In genomic region chr12:32891526-32891925, GRCh38 we compare ENCODE assay signal across 20 cellular contexts. TPM values are rescaled to one million over a fixed set of nuclear protein-coding genes. Genes with fewer than 3 reads are reported as not detected.
A peak's percentile ranks its signal among the peaks of the same experiment; 100 is the strongest.
DNase-seq lines count a peak whose midpoint lies in the region; ATAC-seq and TF ChIP-seq lines count a peak whose summit lies in the region.
"Had no signal": no experiment of that assay in that cellular context is flagged by ENCODE, and none has a peak within 500 bp of the region (broad histone marks: within the 10 kb centered on the region; RNA-seq: fewer than 3 reads in every experiment).

No MANE protein-coding gene starts in this region.

- no peak for TF ChIP-seq CTCF in HCT116 (IDR thresholded peaks at IDR 0.05 in 2 of 3, conservative IDR thresholded peaks at IDR 0.05 in 1 of 3; ENCODE audit: borderline replicate concordance in 1 of 3, insufficient read depth in 1 of 3, low read depth in 2 of 3, low read length in 2 of 3)

- H3K18ac ChIP-seq in trophoblast cell (ENCODE audit: low read length), result no peak overlapping the region

- H3K27ac ChIP-seq in HCT116 (ENCODE audit: low read depth, low read length) (peak overlapping the region; percentile 72; the same call in 1 of the 2 replicates), epithelial cell of prostate (peak overlapping the region; percentile 91), trophoblast cell (ENCODE audit: low read depth, low read length) (peak overlapping the region; percentile 98)
- H3K27ac ChIP-seq: BLaER1 treated with 17β-estradiol and CSF1 and Interleukin-3, amounts not matched to agents 10 nM and 100 nM; skin epidermis; WERI-Rb-1 had no signal

- no peak overlapping the region for H2AK5ac ChIP-seq in trophoblast cell (ENCODE audit: low read length)

- peaks cover 30% of the 10 kb centered on the region for H3K79me1 ChIP-seq in trophoblast cell (ENCODE audit: low read length)

- no peaks in the 10 kb centered on the region for H3K9me3 ChIP-seq in HCT116 (ENCODE audit: control insufficient read depth in 1 of 2, insufficient read depth in 1 of 2, low read depth in 1 of 2, low read length in 2 of 2)
- no peaks in the 10 kb centered on the region for H3K9me3 ChIP-seq in trophoblast cell (ENCODE audit: insufficient read depth, low read depth, low read length)
- H3K9me3 ChIP-seq: BLaER1 treated with 17β-estradiol and CSF1 and Interleukin-3, amounts not matched to agents 10 nM and 100 nM; pancreas had no signal

- H3K4me1 ChIP-seq in HCT116 (ENCODE audit: control insufficient read depth in 1 of 2, insufficient read depth in 2 of 2, low read length in 2 of 2) (peaks cover 38 to 63% of the 10 kb centered on the region in 2 experiments), trophoblast cell (ENCODE audit: control insufficient read depth in 1 of 2, insufficient read depth in 2 of 2, low read length in 2 of 2) (peaks cover 7 to 9% of the 10 kb centered on the region in 2 experiments)

- H3K27ac Mint-ChIP-seq in activated T-cell treated with anti-CD3 and anti-CD28 coated beads, Interleukin-2, amount 50 U/mL, for 72 hours, result no peak overlapping the region
- H3K27ac Mint-ChIP-seq in activated CD8-positive, alpha-beta memory T cell treated with anti-CD3 and anti-CD28 coated beads, Interleukin-2, amount 10 ng/mL, durations not matched to agents 7 days and 5 days, result no peak overlapping the region
- H3K27ac Mint-ChIP-seq: activated CD8-positive, alpha-beta T cell treated with anti-CD3 and anti-CD28 coated beads, Interleukin-2, amount 10 ng/mL, durations not matched to agents 7 days and 5 days; activated naive CD8-positive, alpha-beta T cell treated with anti-CD3 and anti-CD28 coated beads for 36 hours; activated T-helper 1 cell treated with anti-CD3 and anti-CD28 coated beads, Interleukin-12 subunit alpha, Interleukin-12 subunit beta, Interleukin-2, Interleukin-4 antibody, amounts not matched to agents 30 ng/mL and 10 ng/mL and 1 ng/mL, durations not matched to agents 14 hours and 24 hours and 36 hours had no signal

- H3K9me3 Mint-ChIP-seq in activated T-cell treated with anti-CD3 and anti-CD28 coated beads, Interleukin-2, amount 50 U/mL, for 72 hours, result no peaks in the 10 kb centered on the region
- H3K9me3 Mint-ChIP-seq in activated CD8-positive, alpha-beta memory T cell treated with anti-CD3 and anti-CD28 coated beads, Interleukin-2, amount 10 ng/mL, durations not matched to agents 7 days and 5 days (ENCODE audit: low read depth), result no peaks in the 10 kb centered on the region
- H3K9me3 Mint-ChIP-seq: activated naive CD8-positive, alpha-beta T cell treated with anti-CD3 and anti-CD28 coated beads for 36 hours; activated T-helper 1 cell treated with anti-CD3 and anti-CD28 coated beads, Interleukin-12 subunit alpha, Interleukin-12 subunit beta, Interleukin-2, Interleukin-4 antibody, amounts not matched to agents 30 ng/mL and 10 ng/mL and 1 ng/mL, durations not matched to agents 14 hours and 24 hours and 36 hours had no signal

- H3K4me1 Mint-ChIP-seq in activated T-cell treated with anti-CD3 and anti-CD28 coated beads, Interleukin-2, amount 50 U/mL, for 72 hours (ENCODE audit: low read depth), result peaks cover 10% of the 10 kb centered on the region
- peaks cover 8% of the 10 kb centered on the region for H3K4me1 Mint-ChIP-seq in activated CD8-positive, alpha-beta memory T cell treated with anti-CD3 and anti-CD28 coated beads, Interleukin-2, amount 10 ng/mL, durations not matched to agents 7 days and 5 days

- H3K4me2 ChIP-seq in HCT116 (ENCODE audit: low read length) (peak overlapping the region; percentile 83), trophoblast cell (ENCODE audit: low read length) (peak overlapping the region; percentile 46)
- H3K4me2 ChIP-seq: BLaER1 treated with 17β-estradiol and CSF1 and Interleukin-3, amounts not matched to agents 10 nM and 100 nM had no signal

- WGBS in trophoblast cell (ENCODE audit: extremely low coverage, insufficient coverage, insufficient read length), result no CpG with 5 or more reads among the region's 2 CpGs

- H2BK5ac ChIP-seq in trophoblast cell (ENCODE audit: low read depth, low read length, poor library complexity), result no peak overlapping the region

- no peak for TF ChIP-seq POLR2A in HCT116 (IDR thresholded peaks at IDR 0.05; ENCODE audit: borderline replicate concordance, extremely low read depth, insufficient read depth, insufficient read length)

- H3K9ac ChIP-seq in HCT116 (ENCODE audit: low read length) (peak overlapping the region; percentile 47), trophoblast cell (ENCODE audit: low read length) (no peak overlapping the region)
- H3K9ac ChIP-seq: BLaER1 treated with 17β-estradiol and CSF1 and Interleukin-3, amounts not matched to agents 10 nM and 100 nM had no signal

- H3K4me3 ChIP-seq in HCT116 (replicated peaks in 1 of 2; ENCODE audit: low read depth in 1 of 2, low read length in 2 of 2) (peak overlapping the region; percentile 19 to 52; a peak in 3 of 4 replicates), trophoblast cell (ENCODE audit: low read depth, low read length) (no peak overlapping the region)
- H3K4me3 ChIP-seq: BLaER1 treated with 17β-estradiol and CSF1 and Interleukin-3, amounts not matched to agents 10 nM and 100 nM; pancreas; skin epidermis had no signal

- no peak overlapping the region for H4K12ac ChIP-seq in trophoblast cell (ENCODE audit: low read depth, low read length)

- H2BK12ac ChIP-seq in trophoblast cell (ENCODE audit: low read length), result no peak overlapping the region

- no peak overlapping the region for H2BK120ac ChIP-seq in trophoblast cell (ENCODE audit: insufficient read depth, low read length, poor library complexity)

- TF ChIP-seq RAD21 in HCT116 (IDR thresholded peaks at IDR 0.05; ENCODE audit: low read depth), result no peak

- RAD21 ChIA-PET in HCT116 (lab: Charles Lee; ENCODE audit: low non-redundant PET in 1 of 2, low total read pairs in 2 of 2, uncharacterized antibody in 2 of 2, unreplicated experiment in 2 of 2), result no interaction called here

- CTCF ChIA-PET in HCT116 (lab: Charles Lee), result no interaction called here
- CTCF ChIA-PET in activated CD8-positive, alpha-beta memory T cell treated with anti-CD3 and anti-CD28 coated beads, Interleukin-2, amount 10 ng/mL, durations not matched to agents 7 days and 5 days (lab: Charles Lee), result no interaction called here

- H4K20me1 ChIP-seq in HCT116 (ENCODE audit: insufficient read depth), result no peaks in the 10 kb centered on the region
- H4K20me1 ChIP-seq: BLaER1 treated with 17β-estradiol and CSF1 and Interleukin-3, amounts not matched to agents 10 nM and 100 nM had no signal

- H3K23ac ChIP-seq in trophoblast cell (ENCODE audit: low read length), result no peak overlapping the region

- intact Hi-C loops in HCT116 (cut with micrococcal nuclease), result no loop called here

- H3K36me3 ChIP-seq in HCT116 (ENCODE audit: control insufficient read depth in 1 of 2, insufficient read depth in 2 of 2, low read length in 2 of 2) (no peaks in the 10 kb centered on the region), trophoblast cell (ENCODE audit: control insufficient read depth in 1 of 2, insufficient read depth in 2 of 2, low read length in 2 of 2) (peaks cover 2 to 7% of the 10 kb centered on the region in 2 experiments)
- H3K36me3 ChIP-seq: BLaER1 treated with 17β-estradiol and CSF1 and Interleukin-3, amounts not matched to agents 10 nM and 100 nM; pancreas; WERI-Rb-1 had no signal

- H3K9me2 ChIP-seq in HCT116 (ENCODE audit: insufficient read depth), result no peaks in the 10 kb centered on the region

- H3K4me3 Mint-ChIP-seq in activated T-cell treated with anti-CD3 and anti-CD28 coated beads, Interleukin-2, amount 50 U/mL, for 72 hours, result no peak overlapping the region
- H3K4me3 Mint-ChIP-seq in activated CD8-positive, alpha-beta memory T cell treated with anti-CD3 and anti-CD28 coated beads, Interleukin-2, amount 10 ng/mL, durations not matched to agents 7 days and 5 days, result no peak overlapping the region
- H3K4me3 Mint-ChIP-seq: activated CD8-positive, alpha-beta T cell treated with anti-CD3 and anti-CD28 coated beads, Interleukin-2, amount 10 ng/mL, durations not matched to agents 7 days and 5 days; activated naive CD8-positive, alpha-beta T cell treated with anti-CD3 and anti-CD28 coated beads for 36 hours; activated T-helper 1 cell treated with anti-CD3 and anti-CD28 coated beads, Interleukin-12 subunit alpha, Interleukin-12 subunit beta, Interleukin-2, Interleukin-4 antibody, amounts not matched to agents 30 ng/mL and 10 ng/mL and 1 ng/mL, durations not matched to agents 14 hours and 24 hours and 36 hours had no signal

- H3K36me3 Mint-ChIP-seq in activated T-cell treated with anti-CD3 and anti-CD28 coated beads, Interleukin-2, amount 50 U/mL, for 72 hours (ENCODE audit: insufficient read depth in 2 of 2), result no peaks in the 10 kb centered on the region
- no peaks in the 10 kb centered on the region for H3K36me3 Mint-ChIP-seq in activated CD8-positive, alpha-beta memory T cell treated with anti-CD3 and anti-CD28 coated beads, Interleukin-2, amount 10 ng/mL, durations not matched to agents 7 days and 5 days
- H3K36me3 Mint-ChIP-seq: activated naive CD8-positive, alpha-beta T cell treated with anti-CD3 and anti-CD28 coated beads for 36 hours had no signal

- H3K14ac ChIP-seq in trophoblast cell (ENCODE audit: low read length), result no peak overlapping the region

- peaks cover 38% of the 10 kb centered on the region for H3K79me2 ChIP-seq in HCT116 (ENCODE audit: insufficient read depth, low read length)
- H3K79me2 ChIP-seq in trophoblast cell (ENCODE audit: control insufficient read depth, insufficient read depth, low read length, poor library complexity), result peaks cover 19% of the 10 kb centered on the region

- H3K27me3 ChIP-seq in HCT116 (ENCODE audit: insufficient read depth, low read length), result no peaks in the 10 kb centered on the region
- H3K27me3 ChIP-seq in trophoblast cell (ENCODE audit: insufficient read depth, low read length), result no peaks in the 10 kb centered on the region
- H3K27me3 ChIP-seq: pancreas had no signal

- no peak overlapping the region for H2AFZ ChIP-seq in HCT116 (ENCODE audit: low read depth, low read length, poor library complexity, severe bottlenecking)
- no peak overlapping the region for H2AFZ ChIP-seq in trophoblast cell (ENCODE audit: insufficient read depth, low read length, poor library complexity)

- H3K27me3 Mint-ChIP-seq in activated T-cell treated with anti-CD3 and anti-CD28 coated beads, Interleukin-2, amount 50 U/mL, for 72 hours (ENCODE audit: low read depth), result peaks cover 49% of the 10 kb centered on the region
- peaks cover 33% of the 10 kb centered on the region for H3K27me3 Mint-ChIP-seq in activated CD8-positive, alpha-beta memory T cell treated with anti-CD3 and anti-CD28 coated beads, Interleukin-2, amount 10 ng/mL, durations not matched to agents 7 days and 5 days

- POLR2A ChIA-PET in HCT116 (lab: Charles Lee), result no interaction called here

- peak overlapping the region; percentile 52 for H3K4ac ChIP-seq in trophoblast cell (ENCODE audit: low read depth, low read length)

- no peak overlapping the region for H4K91ac ChIP-seq in trophoblast cell (ENCODE audit: low read depth, low read length)

- no TSS peak for BruUV-seq in HCT116 (replicated peaks; lab: Mats Ljungman, UMichigan)

- no peak overlapping the region for H4K8ac ChIP-seq in trophoblast cell (ENCODE audit: low read depth, low read length)

- DNase-seq in HCT116 (ENCODE audit: low read depth, low spot score) (no peak), OCI-M1 (lab: John Stamatoyannopoulos, UW) (peak; percentile 38), epithelial cell of prostate (ENCODE audit: low read depth, low spot score) (no peak), trophoblast cell (peak in 1 of 2 donors; percentile 63)
- DNase-seq in activated T-cell treated with anti-CD3 and anti-CD28 coated beads, Interleukin-2, amount 50 U/mL, for 72 hours, result no peak
- DNase-seq in activated CD8-positive, alpha-beta memory T cell treated with anti-CD3 and anti-CD28 coated beads, Interleukin-2, amount 10 ng/mL, durations not matched to agents 7 days and 5 days, result no peak
- DNase-seq: activated CD8-positive, alpha-beta T cell treated with anti-CD3 and anti-CD28 coated beads, Interleukin-2, amount 10 ng/mL, durations not matched to agents 7 days and 5 days; activated naive CD8-positive, alpha-beta T cell treated with anti-CD3 and anti-CD28 coated beads for 36 hours; effector CD4-positive, alpha-beta T cell; Karpas-422; NCI-H1417 treated with DMSO at 0.1 percent for 48 hours; pancreas; stimulated activated CD4-positive, alpha-beta T cell treated with anti-CD3 and anti-CD28 coated beads, Interleukin-4, amount 100 ng/mL, for 24 hours; WERI-Rb-1 had no signal

- ATAC-seq in HCT116 (no peak), GM21367 (IDR thresholded peaks at IDR 0.05; ENCODE audit: unreplicated experiment) (no peak)
- no peak for ATAC-seq in activated T-cell treated with anti-CD3 and anti-CD28 coated beads, Interleukin-2, amount 50 U/mL, for 72 hours (replicated peaks in 1 of 2)
- ATAC-seq in activated CD8-positive, alpha-beta memory T cell treated with anti-CD3 and anti-CD28 coated beads, Interleukin-2, amount 10 ng/mL, durations not matched to agents 7 days and 5 days, result no peak
- ATAC-seq: activated CD8-positive, alpha-beta T cell treated with anti-CD3 and anti-CD28 coated beads, Interleukin-2, amount 10 ng/mL, durations not matched to agents 7 days and 5 days; pancreas had no signal

RNA-seq across cellular contexts. Expression of gene PKP2, which starts 5.1 kb away (rescaled TPM):
- total RNA-seq in HCT116 (2021; ENCODE audit: unreplicated experiment), result 21.5 TPM
- 10.6 and 12.0 TPM in 2 replicates for polyA plus RNA-seq in HCT116 (2012)
- 144 and 147 TPM in 2 replicates for polyA plus RNA-seq in trophoblast cell (2013)
- under 1 TPM; 0.12 to 0.39 TPM for total RNA-seq in activated T-cell treated with anti-CD3 and anti-CD28 coated beads, Interleukin-2, amount 50 U/mL, for 72 hours
- not detected for total RNA-seq in activated CD8-positive, alpha-beta memory T cell treated with anti-CD3 and anti-CD28 coated beads, Interleukin-2, amount 10 ng/mL, durations not matched to agents 7 days and 5 days
- total RNA-seq: activated CD8-positive, alpha-beta T cell treated with anti-CD3 and anti-CD28 coated beads, Interleukin-2, amount 10 ng/mL, durations not matched to agents 7 days and 5 days; activated T-helper 1 cell treated with anti-CD3 and anti-CD28 coated beads, Interleukin-12 subunit alpha, Interleukin-12 subunit beta, Interleukin-2, Interleukin-4 antibody, amounts not matched to agents 30 ng/mL and 10 ng/mL and 1 ng/mL, durations not matched to agents 14 hours and 24 hours and 36 hours; RPMI7951; T-helper 1 cell treated with Interleukin-12 subunit alpha and Interleukin-12 subunit beta and Interleukin-4 antibody, amounts not matched to agents 30 ng/mL and 1 ng/mL, for 36 hours had no signal

Comparison
In these comparisons a context has a peak if more than half of its experiments do, and no peak if none do; other contexts are left out.
1. RNA of gene PKP2, which starts 5.1 kb away (total RNA-seq): 21.5 TPM in HCT116 (single experiment); 0.12 to 0.39 TPM in activated T-cell treated with anti-CD3 and anti-CD28 coated beads, Interleukin-2, amount 50 U/mL, for 72 hours and not detected in activated CD8-positive, alpha-beta memory T cell treated with anti-CD3 and anti-CD28 coated beads, Interleukin-2, amount 10 ng/mL, durations not matched to agents 7 days and 5 days; every median in the first group is over 10 times any median in the second.
2. Peak in every context shown above with its lines, with median percentiles within 50 percentile points of each other: H3K27ac ChIP-seq.